Comparison of ENCODE assay signal across 1 cellular context in the genomic region with DNA sequence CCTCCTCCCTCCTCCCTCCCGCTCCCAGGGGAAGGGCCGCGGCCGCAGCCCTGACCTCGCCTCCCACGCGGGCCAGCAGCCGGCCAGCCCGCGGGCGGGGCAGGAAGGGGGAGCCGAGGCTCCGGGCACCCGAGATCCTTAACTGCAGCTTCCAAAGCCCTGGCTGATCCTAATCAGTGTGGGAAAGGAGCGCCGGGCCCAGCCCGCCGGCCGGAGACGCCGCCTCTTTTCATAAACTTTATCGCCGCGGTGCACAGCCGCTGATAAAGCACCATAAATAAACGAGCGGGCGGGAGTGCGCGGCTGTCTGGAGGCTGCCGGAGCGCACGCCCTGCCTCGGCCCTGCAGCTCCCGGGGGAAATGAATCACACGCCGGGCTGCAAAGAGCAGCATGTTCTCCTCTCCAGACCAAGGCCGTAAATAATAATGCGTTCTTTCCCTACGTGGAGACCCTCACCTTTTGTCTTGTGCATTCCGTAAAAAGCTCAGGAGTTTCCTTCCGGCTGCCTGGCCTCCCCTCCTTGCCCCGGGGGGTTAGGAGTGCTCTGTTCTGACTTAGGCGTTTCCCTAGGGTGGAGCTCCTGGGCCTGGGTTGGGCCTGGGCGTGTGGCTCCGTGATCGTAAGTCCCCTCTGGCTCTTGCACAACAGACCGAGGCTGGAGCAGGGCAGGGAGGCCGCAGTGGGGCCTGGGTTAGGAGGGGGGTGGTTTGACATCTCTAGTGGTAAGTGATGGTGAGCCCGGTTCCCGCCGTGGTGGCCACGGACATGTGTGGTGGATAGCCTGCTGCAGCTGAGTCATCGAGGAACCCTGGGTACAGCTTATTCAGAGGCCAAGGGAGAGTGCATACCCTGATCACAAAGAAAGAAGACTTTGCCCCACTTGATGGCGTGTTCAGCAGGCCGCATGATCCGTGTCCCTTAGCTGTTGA.
A peak's percentile ranks its signal among the peaks of the same experiment; 100 is the strongest.
TF ChIP-seq lines count a peak whose summit lies in the region.

No MANE protein-coding gene starts in this region.

TF ChIP-seq in H1, 55 proteins besides CTCF, POLR2A, EP300 and RAD21 (continued from another document):
- TF ChIP-seq GABPA (IDR thresholded peaks at IDR 0.05; ENCODE audit: borderline replicate concordance, insufficient read depth, low read length), result no peak
- TF ChIP-seq CHD2 (IDR thresholded peaks at IDR 0.05; ENCODE audit: low read length), result no peak
- no peak for TF ChIP-seq SP4 (IDR thresholded peaks at IDR 0.05; ENCODE audit: low read length)
- peak; percentile 27; the same call in 1 of the 2 replicates for TF ChIP-seq SUZ12 (IDR thresholded peaks at IDR 0.05; ENCODE audit: low read length)
- TF ChIP-seq TAF7 (optimal IDR thresholded peaks at IDR 0.05; ENCODE audit: borderline replicate concordance, low read depth, low read length), result no peak
- TF ChIP-seq EZH2 (IDR thresholded peaks at IDR 0.05; ENCODE audit: low read depth, low read length, severe bottlenecking), result peak; percentile 30
- TF ChIP-seq CBX8 (IDR thresholded peaks at IDR 0.05; ENCODE audit: borderline replicate concordance, low read depth, low read length), result no peak
- TF ChIP-seq ATF3 (IDR thresholded peaks at IDR 0.05; ENCODE audit: insufficient read depth, low read depth, low read length), result no peak
- no peak for TF ChIP-seq POU5F1 (IDR thresholded peaks at IDR 0.05; ENCODE audit: low read depth, low read length)
- no peak for TF ChIP-seq CBX5 (IDR thresholded peaks at IDR 0.05; ENCODE audit: low read depth, low read length)
- TF ChIP-seq JUND (IDR thresholded peaks at IDR 0.05; ENCODE audit: low read length), result no peak
- TF ChIP-seq SIRT6 (IDR thresholded peaks at IDR 0.05; ENCODE audit: low read length), result no peak
- no peak for TF ChIP-seq HDAC2 (IDR thresholded peaks at IDR 0.05; ENCODE audit: borderline replicate concordance in 1 of 2, low read depth in 2 of 2, low read length in 2 of 2)
- no peak for TF ChIP-seq SIN3A (conservative IDR thresholded peaks at IDR 0.05 in 1 of 2, IDR thresholded peaks at IDR 0.05 in 1 of 2; ENCODE audit: low read depth in 1 of 2, low read length in 2 of 2)
- peak; percentile 21 for TF ChIP-seq ASH2L (IDR thresholded peaks at IDR 0.05; ENCODE audit: low read length)
- TF ChIP-seq ZNF274 (IDR thresholded peaks at IDR 0.05; ENCODE audit: borderline replicate concordance, extremely low read depth, low read length), result no peak
- no peak for TF ChIP-seq SP1 (IDR thresholded peaks at IDR 0.05; ENCODE audit: low read depth, low read length)
- no peak for TF ChIP-seq NANOG (IDR thresholded peaks at IDR 0.05; ENCODE audit: insufficient read depth, low read depth, low read length, poor library complexity, severe bottlenecking)
- TF ChIP-seq SRF (IDR thresholded peaks at IDR 0.05; ENCODE audit: low read depth, low read length), result no peak
- TF ChIP-seq SAP30 (IDR thresholded peaks at IDR 0.05; ENCODE audit: insufficient read depth, insufficient replicate concordance, low read length), result no peak
- TF ChIP-seq PHF8 (conservative IDR thresholded peaks at IDR 0.05; ENCODE audit: low read depth, low read length), result no peak
- TF ChIP-seq TCF12 (IDR thresholded peaks at IDR 0.05; ENCODE audit: low read depth, low read length), result no peak
- TF ChIP-seq CREB1 (IDR thresholded peaks at IDR 0.05), result no peak
- no peak for TF ChIP-seq TEAD4 (IDR thresholded peaks at IDR 0.05; ENCODE audit: low read depth, low read length)
- no peak for TF ChIP-seq EGR1 (IDR thresholded peaks at IDR 0.05; ENCODE audit: borderline replicate concordance, low read depth, low read length)
- TF ChIP-seq GTF2F1 (IDR thresholded peaks at IDR 0.05; ENCODE audit: borderline replicate concordance, low read depth, low read length), result no peak
- TF ChIP-seq KDM4A (IDR thresholded peaks at IDR 0.05; ENCODE audit: low read depth, low read length, severe bottlenecking), result peak; percentile 74
- TF ChIP-seq JUN (IDR thresholded peaks at IDR 0.05; ENCODE audit: low read depth, low read length), result no peak
- 0 out of 2 replicates have a peak, but pooled peaks have one; percentile 18 for TF ChIP-seq TAF1 (IDR thresholded peaks at IDR 0.05; ENCODE audit: low read depth, low read length)
- TF ChIP-seq BACH1 (IDR thresholded peaks at IDR 0.05; ENCODE audit: low read length), result no peak
- TF ChIP-seq USF2 (IDR thresholded peaks at IDR 0.05; ENCODE audit: low read length), result no peak
- TF ChIP-seq TBP (IDR thresholded peaks at IDR 0.05; ENCODE audit: low read depth, low read length), result peak; percentile 35
- TF ChIP-seq ATF2 (IDR thresholded peaks at IDR 0.05; ENCODE audit: low read length), result no peak
- peak; percentile 40 for TF ChIP-seq E2F6 (IDR thresholded peaks at IDR 0.05)
- no peak for TF ChIP-seq BCL11A (IDR thresholded peaks at IDR 0.05; ENCODE audit: low read depth in 2 of 2, low read length in 2 of 2)
- TF ChIP-seq, protein P1, sequence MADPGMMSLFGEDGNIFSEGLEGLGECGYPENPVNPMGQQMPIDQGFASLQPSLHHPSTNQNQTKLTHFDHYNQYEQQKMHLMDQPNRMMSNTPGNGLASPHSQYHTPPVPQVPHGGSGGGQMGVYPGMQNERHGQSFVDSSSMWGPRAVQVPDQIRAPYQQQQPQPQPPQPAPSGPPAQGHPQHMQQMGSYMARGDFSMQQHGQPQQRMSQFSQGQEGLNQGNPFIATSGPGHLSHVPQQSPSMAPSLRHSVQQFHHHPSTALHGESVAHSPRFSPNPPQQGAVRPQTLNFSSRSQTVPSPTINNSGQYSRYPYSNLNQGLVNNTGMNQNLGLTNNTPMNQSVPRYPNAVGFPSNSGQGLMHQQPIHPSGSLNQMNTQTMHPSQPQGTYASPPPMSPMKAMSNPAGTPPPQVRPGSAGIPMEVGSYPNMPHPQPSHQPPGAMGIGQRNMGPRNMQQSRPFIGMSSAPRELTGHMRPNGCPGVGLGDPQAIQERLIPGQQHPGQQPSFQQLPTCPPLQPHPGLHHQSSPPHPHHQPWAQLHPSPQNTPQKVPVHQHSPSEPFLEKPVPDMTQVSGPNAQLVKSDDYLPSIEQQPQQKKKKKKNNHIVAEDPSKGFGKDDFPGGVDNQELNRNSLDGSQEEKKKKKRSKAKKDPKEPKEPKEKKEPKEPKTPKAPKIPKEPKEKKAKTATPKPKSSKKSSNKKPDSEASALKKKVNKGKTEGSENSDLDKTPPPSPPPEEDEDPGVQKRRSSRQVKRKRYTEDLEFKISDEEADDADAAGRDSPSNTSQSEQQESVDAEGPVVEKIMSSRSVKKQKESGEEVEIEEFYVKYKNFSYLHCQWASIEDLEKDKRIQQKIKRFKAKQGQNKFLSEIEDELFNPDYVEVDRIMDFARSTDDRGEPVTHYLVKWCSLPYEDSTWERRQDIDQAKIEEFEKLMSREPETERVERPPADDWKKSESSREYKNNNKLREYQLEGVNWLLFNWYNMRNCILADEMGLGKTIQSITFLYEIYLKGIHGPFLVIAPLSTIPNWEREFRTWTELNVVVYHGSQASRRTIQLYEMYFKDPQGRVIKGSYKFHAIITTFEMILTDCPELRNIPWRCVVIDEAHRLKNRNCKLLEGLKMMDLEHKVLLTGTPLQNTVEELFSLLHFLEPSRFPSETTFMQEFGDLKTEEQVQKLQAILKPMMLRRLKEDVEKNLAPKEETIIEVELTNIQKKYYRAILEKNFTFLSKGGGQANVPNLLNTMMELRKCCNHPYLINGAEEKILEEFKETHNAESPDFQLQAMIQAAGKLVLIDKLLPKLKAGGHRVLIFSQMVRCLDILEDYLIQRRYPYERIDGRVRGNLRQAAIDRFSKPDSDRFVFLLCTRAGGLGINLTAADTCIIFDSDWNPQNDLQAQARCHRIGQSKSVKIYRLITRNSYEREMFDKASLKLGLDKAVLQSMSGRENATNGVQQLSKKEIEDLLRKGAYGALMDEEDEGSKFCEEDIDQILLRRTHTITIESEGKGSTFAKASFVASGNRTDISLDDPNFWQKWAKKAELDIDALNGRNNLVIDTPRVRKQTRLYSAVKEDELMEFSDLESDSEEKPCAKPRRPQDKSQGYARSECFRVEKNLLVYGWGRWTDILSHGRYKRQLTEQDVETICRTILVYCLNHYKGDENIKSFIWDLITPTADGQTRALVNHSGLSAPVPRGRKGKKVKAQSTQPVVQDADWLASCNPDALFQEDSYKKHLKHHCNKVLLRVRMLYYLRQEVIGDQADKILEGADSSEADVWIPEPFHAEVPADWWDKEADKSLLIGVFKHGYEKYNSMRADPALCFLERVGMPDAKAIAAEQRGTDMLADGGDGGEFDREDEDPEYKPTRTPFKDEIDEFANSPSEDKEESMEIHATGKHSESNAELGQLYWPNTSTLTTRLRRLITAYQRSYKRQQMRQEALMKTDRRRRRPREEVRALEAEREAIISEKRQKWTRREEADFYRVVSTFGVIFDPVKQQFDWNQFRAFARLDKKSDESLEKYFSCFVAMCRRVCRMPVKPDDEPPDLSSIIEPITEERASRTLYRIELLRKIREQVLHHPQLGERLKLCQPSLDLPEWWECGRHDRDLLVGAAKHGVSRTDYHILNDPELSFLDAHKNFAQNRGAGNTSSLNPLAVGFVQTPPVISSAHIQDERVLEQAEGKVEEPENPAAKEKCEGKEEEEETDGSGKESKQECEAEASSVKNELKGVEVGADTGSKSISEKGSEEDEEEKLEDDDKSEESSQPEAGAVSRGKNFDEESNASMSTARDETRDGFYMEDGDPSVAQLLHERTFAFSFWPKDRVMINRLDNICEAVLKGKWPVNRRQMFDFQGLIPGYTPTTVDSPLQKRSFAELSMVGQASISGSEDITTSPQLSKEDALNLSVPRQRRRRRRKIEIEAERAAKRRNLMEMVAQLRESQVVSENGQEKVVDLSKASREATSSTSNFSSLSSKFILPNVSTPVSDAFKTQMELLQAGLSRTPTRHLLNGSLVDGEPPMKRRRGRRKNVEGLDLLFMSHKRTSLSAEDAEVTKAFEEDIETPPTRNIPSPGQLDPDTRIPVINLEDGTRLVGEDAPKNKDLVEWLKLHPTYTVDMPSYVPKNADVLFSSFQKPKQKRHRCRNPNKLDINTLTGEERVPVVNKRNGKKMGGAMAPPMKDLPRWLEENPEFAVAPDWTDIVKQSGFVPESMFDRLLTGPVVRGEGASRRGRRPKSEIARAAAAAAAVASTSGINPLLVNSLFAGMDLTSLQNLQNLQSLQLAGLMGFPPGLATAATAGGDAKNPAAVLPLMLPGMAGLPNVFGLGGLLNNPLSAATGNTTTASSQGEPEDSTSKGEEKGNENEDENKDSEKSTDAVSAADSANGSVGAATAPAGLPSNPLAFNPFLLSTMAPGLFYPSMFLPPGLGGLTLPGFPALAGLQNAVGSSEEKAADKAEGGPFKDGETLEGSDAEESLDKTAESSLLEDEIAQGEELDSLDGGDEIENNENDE (IDR thresholded peaks at IDR 0.05; ENCODE audit: insufficient replicate concordance, low read length), result no peak
- no peak for TF ChIP-seq YY1 (IDR thresholded peaks at IDR 0.05; ENCODE audit: low read depth, low read length)
